In genomic region chr9:129702563-129702962, GRCh38 we compare ENCODE assay signal across 12 cellular contexts. TPM values are rescaled to one million over a fixed set of nuclear protein-coding genes. Genes with fewer than 3 reads are reported as not detected.
DNase-seq lines count a peak whose midpoint lies in the region; ATAC-seq and TF ChIP-seq lines count a peak whose summit lies in the region.
"Had no signal": no experiment of that assay in that cellular context is flagged by ENCODE, and none has a peak within 500 bp of the region (broad histone marks: within the 10 kb centered on the region; RNA-seq: fewer than 3 reads in every experiment).

No MANE protein-coding gene starts in this region.

- H3K27me3 ChIP-seq in osteoblast (ENCODE audit: insufficient read depth, low read length), result no peaks in the 10 kb centered on the region

- ATAC-seq in esophagus mucosa (peak; percentile 31), GM21381 (IDR thresholded peaks at IDR 0.05; ENCODE audit: unreplicated experiment) (no peak)
- ATAC-seq: stimulated activated naive CD8-positive, alpha-beta T cell treated with anti-CD3 and anti-CD28 coated beads, Interleukin-15, amount 100 ng/mL, for 72 hours had no signal

- H3K4me1 Mint-ChIP-seq in type B pancreatic cell (ENCODE audit: unreplicated experiment), result peaks cover 23% of the 10 kb centered on the region
- H3K4me1 Mint-ChIP-seq: stimulated activated naive CD8-positive, alpha-beta T cell treated with anti-CD3 and anti-CD28 coated beads, Interleukin-15, amount 100 ng/mL, for 72 hours had no signal

- H3K36me3 ChIP-seq in osteoblast (ENCODE audit: insufficient read depth, low read length), result no peaks in the 10 kb centered on the region

- no peaks in the 10 kb centered on the region for H4K20me1 ChIP-seq in osteoblast (ENCODE audit: insufficient read depth, low read length)

- H3K4me3 Mint-ChIP-seq in type B pancreatic cell, result no peak overlapping the region
- H3K4me3 Mint-ChIP-seq: activated T-helper 1 cell treated with anti-CD3 and anti-CD28 coated beads, Interleukin-12 subunit alpha, Interleukin-12 subunit beta, Interleukin-2, Interleukin-4 antibody, amounts not matched to agents 30 ng/mL and 10 ng/mL and 1 ng/mL, durations not matched to agents 14 hours and 24 hours and 36 hours; stimulated activated naive CD8-positive, alpha-beta T cell treated with anti-CD3 and anti-CD28 coated beads, Interleukin-15, amount 100 ng/mL, for 72 hours had no signal

- peak overlapping the region; percentile 76 for H3K4me2 ChIP-seq in osteoblast (ENCODE audit: insufficient read depth, low read length)
- H3K4me2 ChIP-seq: KMS-11 had no signal

- H3K9me3 Mint-ChIP-seq in type B pancreatic cell, result no peaks in the 10 kb centered on the region
- H3K9me3 Mint-ChIP-seq: activated T-helper 1 cell treated with anti-CD3 and anti-CD28 coated beads, Interleukin-12 subunit alpha, Interleukin-12 subunit beta, Interleukin-2, Interleukin-4 antibody, amounts not matched to agents 30 ng/mL and 10 ng/mL and 1 ng/mL, durations not matched to agents 14 hours and 24 hours and 36 hours; stimulated activated naive CD8-positive, alpha-beta T cell treated with anti-CD3 and anti-CD28 coated beads, Interleukin-15, amount 100 ng/mL, for 72 hours had no signal

- no peaks in the 10 kb centered on the region for H3K9me3 ChIP-seq in osteoblast (ENCODE audit: low read depth, low read length)

- peak; percentile 96 for DNase-seq in AG09309 (ENCODE audit: low read depth)
- peak; percentile 91 for DNase-seq in LoVo (ENCODE audit: low spot score)
- peak; percentile 99 for DNase-seq in osteoblast (ENCODE audit: insufficient read length, low spot score, missing footprints)
- no peak for DNase-seq in type B pancreatic cell (ENCODE audit: extremely low spot score, unreplicated experiment)
- DNase-seq in NAMALWA (ENCODE audit: low spot score), result no peak
- no peak for DNase-seq in stimulated activated CD4-positive, alpha-beta T cell treated with anti-CD3 and anti-CD28 coated beads, Interleukin-4, amount 100 ng/mL, for 24 hours
- DNase-seq: NCI-H774; stimulated activated naive CD8-positive, alpha-beta T cell treated with anti-CD3 and anti-CD28 coated beads, Interleukin-15, amount 100 ng/mL, for 72 hours had no signal

- H3K27ac Mint-ChIP-seq in type B pancreatic cell, result no peak overlapping the region
- H3K27ac Mint-ChIP-seq: activated T-helper 1 cell treated with anti-CD3 and anti-CD28 coated beads, Interleukin-12 subunit alpha, Interleukin-12 subunit beta, Interleukin-2, Interleukin-4 antibody, amounts not matched to agents 30 ng/mL and 10 ng/mL and 1 ng/mL, durations not matched to agents 14 hours and 24 hours and 36 hours; stimulated activated naive CD8-positive, alpha-beta T cell treated with anti-CD3 and anti-CD28 coated beads, Interleukin-15, amount 100 ng/mL, for 72 hours had no signal

- peak overlapping the region; percentile 86 for H3K27ac ChIP-seq in osteoblast (ENCODE audit: low read depth, low read length)
- H3K27ac ChIP-seq: KMS-11 had no signal

- H3K4me3 ChIP-seq in AG09309 (ENCODE audit: control insufficient read depth, low read depth, low read length), result no peak overlapping the region
- H3K4me3 ChIP-seq in osteoblast (ENCODE audit: insufficient read depth, low read length), result no peak overlapping the region

- H3K27me3 Mint-ChIP-seq in type B pancreatic cell, result peaks cover 15% of the 10 kb centered on the region

- TF ChIP-seq CTCF in AG09309 (IDR thresholded peaks at IDR 0.05; ENCODE audit: control insufficient read depth, insufficient read depth, low read depth, low read length, missing control alignments), result no peak
- TF ChIP-seq CTCF in osteoblast (IDR thresholded peaks at IDR 0.05; ENCODE audit: extremely low read depth, low read depth, low read length), result no peak
- no peak for TF ChIP-seq CTCF in type B pancreatic cell (conservative IDR thresholded peaks at IDR 0.05)

- H3K79me2 ChIP-seq in osteoblast (ENCODE audit: insufficient read depth, low read length), result peaks cover 14% of the 10 kb centered on the region

- H3K4me1 ChIP-seq in osteoblast (ENCODE audit: insufficient read depth, low read length), result peaks cover 44% of the 10 kb centered on the region

- H3K36me3 Mint-ChIP-seq in type B pancreatic cell, result no peaks in the 10 kb centered on the region

- peak overlapping the region; percentile 60 for H2AFZ ChIP-seq in osteoblast (ENCODE audit: low read length)

RNA-seq across cellular contexts. Expression of gene PRRX2, which starts 37.1 kb away (rescaled TPM):
- total RNA-seq in esophagus mucosa (1.5 TPM), osteoblast (27.5 and 34.8 TPM in 2 replicates), type B pancreatic cell (ENCODE audit: low replicate concordance) (0.50 and 20.8 TPM in 2 replicates)

RNA-seq across cellular contexts. Expression of gene PTGES, which starts 50.3 kb away (rescaled TPM):
- total RNA-seq in esophagus mucosa, result 9.1 TPM
- 70.9 and 115 TPM in 2 replicates for total RNA-seq in osteoblast
- total RNA-seq in type B pancreatic cell (ENCODE audit: low replicate concordance), result 29.1 and 67.1 TPM in 2 replicates

Comparison
In these comparisons a context has a peak if more than half of its experiments do, and no peak if none do; other contexts are left out.
1. DNase-seq: peak in AG09309 (single experiment), LoVo (single experiment) and osteoblast (single experiment); none in type B pancreatic cell (single experiment), NAMALWA (single experiment) and stimulated activated CD4-positive, alpha-beta T cell treated with anti-CD3 and anti-CD28 coated beads, Interleukin-4, amount 100 ng/mL, for 24 hours (single experiment).